ENCODE assay signal across 17 cellular contexts in the genomic region with DNA sequence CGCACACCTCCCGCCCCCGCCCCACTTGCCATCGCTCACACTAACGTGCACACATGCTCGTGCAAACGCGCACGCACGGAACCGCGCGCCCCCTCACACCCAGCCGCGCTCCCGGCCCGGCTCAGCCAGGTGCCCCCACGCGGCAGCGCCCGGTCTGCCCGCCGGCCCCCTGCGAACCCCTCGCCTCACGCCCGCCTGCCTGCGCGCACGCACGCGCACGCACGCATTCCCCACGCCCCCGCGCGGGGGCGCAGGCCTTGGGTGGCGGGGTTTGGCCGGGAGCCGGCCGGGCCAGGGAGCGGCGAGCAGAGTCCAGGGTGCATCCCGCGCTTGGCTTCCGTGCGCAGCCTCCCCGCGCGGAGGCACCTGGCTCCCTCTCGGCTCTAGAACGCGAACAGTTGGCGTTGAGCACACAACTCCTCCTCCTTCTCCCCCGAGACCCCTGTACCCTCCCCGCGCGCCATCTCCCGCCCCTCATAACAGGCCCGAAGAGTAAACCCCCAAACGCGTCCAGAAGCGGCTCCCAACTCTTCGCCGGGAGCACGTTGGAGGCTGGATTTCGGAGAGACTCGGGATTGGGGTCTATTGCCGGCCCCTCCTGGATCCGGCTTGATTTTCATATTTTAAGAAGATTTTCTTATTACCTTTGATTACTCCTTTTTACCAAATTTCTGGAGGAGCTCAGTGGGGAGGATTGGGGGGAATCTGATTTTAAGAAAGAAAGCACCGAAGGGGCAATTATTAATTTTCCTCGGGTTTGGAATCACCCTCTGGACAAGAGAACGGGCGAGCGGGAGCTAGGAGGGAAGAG. TPM values are rescaled to one million over a fixed set of nuclear protein-coding genes. Genes with fewer than 3 reads are reported as not detected.
A peak's percentile ranks its signal among the peaks of the same experiment; 100 is the strongest.
DNase-seq lines count a peak whose midpoint lies in the region; ATAC-seq, FAIRE-seq and TF ChIP-seq lines count a peak whose summit lies in the region.
"Had no signal": no experiment of that assay in that cellular context is flagged by ENCODE, and none has a peak within 500 bp of the region (broad histone marks: within the 10 kb centered on the region; RNA-seq: fewer than 3 reads in every experiment).

No MANE protein-coding gene starts in this region.

- peak overlapping the region; percentile 2 for H3K4me3 ChIP-seq in HEK293 (ENCODE audit: low read depth, low read length)
- peak overlapping the region; percentile 43 for H3K4me3 ChIP-seq in ectodermal cell (ENCODE audit: insufficient read depth, low read depth, low read length)
- peak overlapping the region; percentile 86 for H3K4me3 ChIP-seq in neural cell (ENCODE audit: low read length)
- H3K4me3 ChIP-seq: right lobe of liver had no signal

- H3K79me2 ChIP-seq in neural cell (replicated peaks; ENCODE audit: insufficient read depth, low read length): no peaks in the 10 kb centered on the region

- H3K9me3 ChIP-seq in HEK293 (ENCODE audit: control insufficient read depth, insufficient read depth, low read depth, low read length): no peaks in the 10 kb centered on the region
- no peaks in the 10 kb centered on the region for H3K9me3 ChIP-seq in ectodermal cell (ENCODE audit: control insufficient read depth, low read length)
- no peaks in the 10 kb centered on the region for H3K9me3 ChIP-seq in neural cell (ENCODE audit: low read length)
- H3K9me3 ChIP-seq: right lobe of liver, vagina had no signal

- CTCF ChIA-PET in HEK293 (lab: Yijun Ruan, JAX): interaction anchor here (0.8 kb wide), 1 partner anchor 21 kb away, joined by 3 read pairs; no protein-coding TSS in a partner anchor

- POLR2A ChIA-PET in HEK293 (lab: Yijun Ruan, JAX): no interaction called here

- H2AFZ ChIP-seq in neural cell (ENCODE audit: low read depth, low read length): peak overlapping the region; percentile 45

- H4K20me1 ChIP-seq in neural cell (ENCODE audit: insufficient read depth): no peaks in the 10 kb centered on the region

- no peak overlapping the region for H3K27ac ChIP-seq in C4-2B
- H3K27ac ChIP-seq in HEK293 (ENCODE audit: extremely low read depth, low read depth, low read length): no peak overlapping the region
- H3K27ac ChIP-seq in ectodermal cell (ENCODE audit: insufficient read depth, low read depth, low read length, poor library complexity, severe bottlenecking): no peak overlapping the region
- H3K27ac ChIP-seq in neural cell (ENCODE audit: low read length): no peak overlapping the region
- H3K27ac ChIP-seq: right lobe of liver, vagina had no signal

- 1% methylated on average over 74 to 75 of the region's 77 CpGs for WGBS in ectodermal cell, 2 experiments

- TF ChIP-seq EP300 in neural cell (conservative IDR thresholded peaks at IDR 0.05; ENCODE audit: poor library complexity, severe bottlenecking): peak; percentile 19

- no peak for DNase-seq in medulla oblongata (ENCODE audit: extremely low spot score)
- DNase-seq in frontal cortex (ENCODE audit: low spot score in 2 of 2): no peak
- no peak for DNase-seq in NCI-H2029 (lab: John Stamatoyannopoulos, UW)
- DNase-seq: CD4-positive, CD25-positive, alpha-beta regulatory T cell; central memory CD4-positive, alpha-beta T cell; midbrain; NCI-H526 treated with DMSO at 0.1 percent for 48 hours; right lobe of liver; Right ventricle myocardium superior had no signal

- H3K4me2 ChIP-seq in neural cell (ENCODE audit: low read length): peak overlapping the region; percentile 97

- peak overlapping the region; percentile 67 for H3K9ac ChIP-seq in neural cell (ENCODE audit: low read length)

- 0 out of 2 replicates have a peak, but pooled peaks have one; percentile 5 for TF ChIP-seq CTCF in C4-2B (conservative IDR thresholded peaks at IDR 0.05)
- TF ChIP-seq CTCF in HEK293 (tag by site-specific recombination; IDR thresholded peaks at IDR 0.05): no peak
- TF ChIP-seq CTCF in neural cell (IDR thresholded peaks at IDR 0.05; ENCODE audit: poor library complexity, severe bottlenecking): peak; percentile 72

- H3K36me3 ChIP-seq in HEK293 (ENCODE audit: control insufficient read depth in 2 of 2, insufficient read depth in 1 of 2, low read length in 2 of 2): no peaks in the 10 kb centered on the region
- H3K36me3 ChIP-seq in ectodermal cell (ENCODE audit: control insufficient read depth, insufficient read depth, low read length): no peaks in the 10 kb centered on the region
- H3K36me3 ChIP-seq in neural cell (ENCODE audit: insufficient read depth, low read length): no peaks in the 10 kb centered on the region
- H3K36me3 ChIP-seq: right lobe of liver, vagina had no signal

- FAIRE-seq in frontal cortex (lab: Jason Lieb, UNC): no peak
- FAIRE-seq: GM19239 had no signal

- no peaks in the 10 kb centered on the region for H3F3A ChIP-seq in neural cell (ENCODE audit: insufficient read depth, low read length, poor library complexity, severe bottlenecking)

- no peaks in the 10 kb centered on the region for H3K9me2 ChIP-seq in neural cell (ENCODE audit: insufficient read depth, low read length)

- TF ChIP-seq RAD21 in neural cell (conservative IDR thresholded peaks at IDR 0.05): peak; percentile 56

- H3K27me3 ChIP-seq in ectodermal cell (ENCODE audit: control insufficient read depth, insufficient read depth, low read length, poor library complexity, severe bottlenecking) (peaks cover 83% of the 10 kb centered on the region), neural cell (ENCODE audit: insufficient read depth, low read depth, low read length) (peaks cover 60% of the 10 kb centered on the region)
- H3K27me3 ChIP-seq: vagina had no signal

- H3K4me1 ChIP-seq in HEK293 (ENCODE audit: control insufficient read depth, insufficient read depth, low read length) (no peaks in the 10 kb centered on the region; the same call in 1 of the 2 replicates), ectodermal cell (ENCODE audit: control insufficient read depth, insufficient read depth, low read length) (peaks cover 5% of the 10 kb centered on the region)

- no peak for ATAC-seq in HG03139 (IDR thresholded peaks at IDR 0.05; ENCODE audit: unreplicated experiment)
- ATAC-seq: HCT116 had no signal

TF ChIP-seq in HEK293, 187 proteins besides CTCF, POLR2A, EP300 and RAD21 (continues in another document):
- TF ChIP-seq ZBTB20 (tag by site-specific recombination; IDR thresholded peaks at IDR 0.05): peak; percentile 31; the same call in 1 of the 2 replicates
- peak; percentile 39 for TF ChIP-seq ZNF335 (tag by site-specific recombination; conservative IDR thresholded peaks at IDR 0.05)
- TF ChIP-seq ZFHX2 (tag by site-specific recombination; conservative IDR thresholded peaks at IDR 0.05): peak; percentile 57; the same call in 1 of the 2 replicates
- TF ChIP-seq, protein P1, sequence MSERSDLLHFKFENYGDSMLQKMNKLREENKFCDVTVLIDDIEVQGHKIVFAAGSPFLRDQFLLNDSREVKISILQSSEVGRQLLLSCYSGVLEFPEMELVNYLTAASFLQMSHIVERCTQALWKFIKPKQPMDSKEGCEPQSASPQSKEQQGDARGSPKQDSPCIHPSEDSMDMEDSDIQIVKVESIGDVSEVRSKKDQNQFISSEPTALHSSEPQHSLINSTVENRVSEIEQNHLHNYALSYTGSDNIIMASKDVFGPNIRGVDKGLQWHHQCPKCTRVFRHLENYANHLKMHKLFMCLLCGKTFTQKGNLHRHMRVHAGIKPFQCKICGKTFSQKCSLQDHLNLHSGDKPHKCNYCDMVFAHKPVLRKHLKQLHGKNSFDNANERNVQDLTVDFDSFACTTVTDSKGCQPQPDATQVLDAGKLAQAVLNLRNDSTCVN (tag by site-specific recombination; optimal IDR thresholded peaks at IDR 0.05): peak; percentile 27
- no peak for TF ChIP-seq ZNF140 (tag by site-specific recombination; IDR thresholded peaks at IDR 0.05)
- TF ChIP-seq ZNF292 (tag by site-specific recombination; IDR thresholded peaks at IDR 0.05; ENCODE audit: borderline replicate concordance, low read depth): no peak

TF ChIP-seq in neural cell, 6 proteins besides CTCF, POLR2A, EP300 and RAD21:
- TF ChIP-seq MXI1 (conservative IDR thresholded peaks at IDR 0.05; ENCODE audit: poor library complexity, severe bottlenecking) (peak; percentile 72), EZH2 (IDR thresholded peaks at IDR 0.05; ENCODE audit: borderline replicate concordance, insufficient read depth, low read length, poor library complexity, severe bottlenecking) (no peak), REST (IDR thresholded peaks at IDR 0.05; ENCODE audit: borderline replicate concordance) (no peak), SMC3 (conservative IDR thresholded peaks at IDR 0.05; ENCODE audit: poor library complexity) (peak; percentile 66), POLR2AphosphoS5 (IDR thresholded peaks at IDR 0.05) (no peak), TAF1 (IDR thresholded peaks at IDR 0.05; ENCODE audit: low read depth) (no peak)

RNA-seq across cellular contexts. Expression of gene SORCS3, which starts 0.5 kb away (rescaled TPM):
- 1.2 TPM for polyA plus RNA-seq in ectodermal cell (2013, experiment 1 of 4)
- 1.3 TPM for polyA plus RNA-seq in ectodermal cell (2013, experiment 2 of 4)
- 1.5 TPM for polyA plus RNA-seq in ectodermal cell (2013, experiment 3 of 4)
- polyA plus RNA-seq in ectodermal cell (2013, experiment 4 of 4): 1.7 TPM
- 9.8 and 14.4 TPM in 2 replicates for polyA plus RNA-seq in neural cell
- 19.7 and 20.9 TPM in 2 replicates for polyA minus RNA-seq in neural cell
- 11.4 TPM for total RNA-seq in frontal cortex
- total RNA-seq: CD4-positive, CD25-positive, alpha-beta regulatory T cell; right lobe of liver had no signal

Comparison
In these comparisons a context has a peak if more than half of its experiments do, and no peak if none do; other contexts are left out.
1. H3K4me3 ChIP-seq: peak in every context shown above with its lines; median percentile 86 in neural cell; 43 in ectodermal cell; 2 in HEK293.